Comparison of ENCODE assay signal across 10 cellular contexts in the genomic region with DNA sequence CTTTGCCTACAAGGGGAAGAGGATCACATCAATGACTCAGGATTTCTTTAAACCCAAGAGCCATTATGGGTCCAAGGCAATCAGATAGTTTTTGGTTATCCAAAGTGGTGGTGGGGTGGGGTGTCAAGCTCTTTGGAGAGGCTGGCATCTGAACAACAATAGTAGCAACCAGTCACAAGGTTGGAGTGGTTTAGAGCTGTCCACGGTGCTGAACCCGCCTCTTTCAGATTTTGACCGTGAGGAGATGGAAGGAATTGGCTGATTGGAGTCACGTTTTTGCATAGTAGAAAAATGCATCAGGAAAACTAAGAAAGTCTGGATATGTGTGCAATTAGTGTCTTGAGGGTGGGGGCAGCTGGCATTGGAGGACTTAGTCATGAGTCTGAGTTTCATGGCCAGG.
DNase-seq lines count a peak whose midpoint lies in the region; ATAC-seq and TF ChIP-seq lines count a peak whose summit lies in the region.
"Had no signal": no experiment of that assay in that cellular context is flagged by ENCODE, and none has a peak within 500 bp of the region (broad histone marks: within the 10 kb centered on the region; RNA-seq: fewer than 3 reads in every experiment).

No MANE protein-coding gene starts in this region.

- no peak overlapping the region for H4K8ac ChIP-seq in IMR-90 (ENCODE audit: low read depth in 2 of 2, low read length in 2 of 2)

- BruUV-seq in IMR-90 (replicated peaks; lab: Mats Ljungman, UMichigan): no TSS peak

- peaks cover 1% of the 10 kb centered on the region for H3K27me3 Mint-ChIP-seq in activated CD8-positive, alpha-beta T cell treated with anti-CD3 and anti-CD28 coated beads for 36 hours

- H3K4me2 ChIP-seq in IMR-90 (ENCODE audit: low read depth, low read length): no peak overlapping the region

- H3K9me3 ChIP-seq in IMR-90 (ENCODE audit: control insufficient read depth, insufficient read depth, low read length): no peaks in the 10 kb centered on the region
- no peaks in the 10 kb centered on the region for H3K9me3 ChIP-seq in Peyer's patch

- H3K9ac ChIP-seq in IMR-90 (ENCODE audit: low read depth, low read length): no peak overlapping the region

- no peak overlapping the region for H2BK120ac ChIP-seq in IMR-90 (ENCODE audit: low read depth, low read length)

- TF ChIP-seq POLR2A in IMR-90 (IDR thresholded peaks at IDR 0.05; ENCODE audit: low read depth, low read length): no peak
- no peak for TF ChIP-seq POLR2A in Peyer's patch (IDR thresholded peaks at IDR 0.05)

- no CpG with 5 or more reads among the region's 4 CpGs for WGBS in IMR-90 (ENCODE audit: extremely low coverage in 2 of 2, insufficient read length in 1 of 2), 2 experiments

- H3K4me3 Mint-ChIP-seq in activated CD8-positive, alpha-beta T cell treated with anti-CD3 and anti-CD28 coated beads for 36 hours: no peak overlapping the region

- no peak overlapping the region for H3K27ac Mint-ChIP-seq in activated CD8-positive, alpha-beta T cell treated with anti-CD3 and anti-CD28 coated beads for 36 hours

- H3K9me3 Mint-ChIP-seq in activated CD8-positive, alpha-beta T cell treated with anti-CD3 and anti-CD28 coated beads for 36 hours: peaks cover 2% of the 10 kb centered on the region

- no peak overlapping the region for H4K91ac ChIP-seq in IMR-90 (ENCODE audit: insufficient read depth, low read depth, low read length)

- H3K23ac ChIP-seq in IMR-90 (ENCODE audit: low read depth, low read length): no peak overlapping the region

- H2BK20ac ChIP-seq in IMR-90 (ENCODE audit: low read depth, low read length): no peak overlapping the region

- no peaks in the 10 kb centered on the region for H3K9me1 ChIP-seq in IMR-90 (ENCODE audit: insufficient read depth, low read length)

- H3K79me1 ChIP-seq in IMR-90 (ENCODE audit: low read depth in 1 of 2, low read length in 2 of 2): no peaks in the 10 kb centered on the region

- no peak for TF ChIP-seq RAD21 in IMR-90 (IDR thresholded peaks at IDR 0.05; ENCODE audit: low read length)

- intact Hi-C loops in IMR-90 (cut with micrococcal nuclease): no loop called here
- intact Hi-C loops in activated CD8-positive, alpha-beta T cell treated with anti-CD3 and anti-CD28 coated beads for 36 hours (cut with micrococcal nuclease): no loop called here

- dilution Hi-C loops in IMR-90 (cut with HindIII; ENCODE audit: low sequenced_read_pairs, unreplicated experiment): no loop called here

- ATAC-seq in IMR-90 (ENCODE audit: low read depth): peak; percentile 44; the same call in 1 of the 2 replicates
- ATAC-seq in activated CD8-positive, alpha-beta T cell treated with anti-CD3 and anti-CD28 coated beads for 36 hours: no peak
- ATAC-seq: right cardiac atrium had no signal

- H3K4ac ChIP-seq in IMR-90 (ENCODE audit: low read depth, low read length): no peak overlapping the region

- no peak overlapping the region for H3K14ac ChIP-seq in IMR-90 (replicated peaks; ENCODE audit: low read depth, low read length)

- H3K4me3 ChIP-seq in IMR-90 (ENCODE audit: insufficient read depth, low read depth, low read length) (no peak overlapping the region), Peyer's patch (no peak overlapping the region)

- CTCF ChIA-PET in IMR-90 (lab: Yijun Ruan, JAX): no interaction called here
- CTCF ChIA-PET in activated CD8-positive, alpha-beta T cell treated with anti-CD3 and anti-CD28 coated beads for 36 hours (lab: Charles Lee): interaction anchor here (0.9 kb wide), 1 partner anchor 215 kb away, joined by 3 read pairs; no protein-coding TSS in a partner anchor

- DNase-seq in Caki2 (ENCODE audit: low read depth): peak; percentile 35
- no peak for DNase-seq in IMR-90
- DNase-seq in activated CD8-positive, alpha-beta T cell treated with anti-CD3 and anti-CD28 coated beads for 36 hours: peak; percentile 53
- DNase-seq in left kidney (ENCODE audit: low read depth, low spot score): peak; percentile 87
- no peak for DNase-seq in Peyer's patch
- DNase-seq in NCI-H128 (lab: John Stamatoyannopoulos, UW; ENCODE audit: unreplicated experiment): no peak
- DNase-seq in putamen (ENCODE audit: low spot score): no peak
- DNase-seq in NCI-H2107 (lab: John Stamatoyannopoulos, UW): no peak
- DNase-seq: hippocampal formation had no signal

- H4K20me1 ChIP-seq in IMR-90 (ENCODE audit: insufficient read depth, low read length): no peaks in the 10 kb centered on the region

- H3K36me3 ChIP-seq in IMR-90 (ENCODE audit: control insufficient read depth, insufficient read depth, low read length): no peaks in the 10 kb centered on the region
- H3K36me3 ChIP-seq in Peyer's patch: no peaks in the 10 kb centered on the region

- TF ChIP-seq CTCF in IMR-90 (conservative IDR thresholded peaks at IDR 0.05; ENCODE audit: low read depth, low read length) (no peak), Peyer's patch (IDR thresholded peaks at IDR 0.05) (no peak)
- TF ChIP-seq CTCF in activated CD8-positive, alpha-beta T cell treated with anti-CD3 and anti-CD28 coated beads for 36 hours (IDR thresholded peaks at IDR 0.05): no peak

- in situ Hi-C loops in Caki2 (cut with HindIII; ENCODE audit: low pct_unique_long_range_greater_than_20kb, low sequenced_read_pairs) (no loop called here), IMR-90 (cut with MboI; ENCODE audit: low sequenced_read_pairs) (no loop called here)

- H2BK15ac ChIP-seq in IMR-90 (ENCODE audit: low read depth, low read length): no peak overlapping the region

- no peak overlapping the region for H2AFZ ChIP-seq in IMR-90 (replicated peaks; ENCODE audit: low read length, poor library complexity)

- H3K36me3 Mint-ChIP-seq in activated CD8-positive, alpha-beta T cell treated with anti-CD3 and anti-CD28 coated beads for 36 hours (ENCODE audit: low read depth): no peaks in the 10 kb centered on the region

- no peak overlapping the region for H2AK5ac ChIP-seq in IMR-90 (ENCODE audit: low read depth, low read length)

- H3K18ac ChIP-seq in IMR-90 (ENCODE audit: low read depth, low read length): no peak overlapping the region

- H3K4me1 ChIP-seq in IMR-90 (ENCODE audit: control insufficient read depth, insufficient read depth, low read length) (no peaks in the 10 kb centered on the region), Peyer's patch (no peaks in the 10 kb centered on the region)

- H3K56ac ChIP-seq in IMR-90 (ENCODE audit: extremely low read depth, insufficient read depth, low read length): no peak overlapping the region

- H2BK5ac ChIP-seq in IMR-90 (ENCODE audit: low read depth, low read length, poor library complexity, severe bottlenecking): no peak overlapping the region

- POLR2A ChIA-PET in IMR-90 (lab: Charles Lee; ENCODE audit: unreplicated experiment): no interaction called here
- POLR2A ChIA-PET in activated CD8-positive, alpha-beta T cell treated with anti-CD3 and anti-CD28 coated beads for 36 hours (lab: Charles Lee): no interaction called here

- no peaks in the 10 kb centered on the region for H3K4me1 Mint-ChIP-seq in activated CD8-positive, alpha-beta T cell treated with anti-CD3 and anti-CD28 coated beads for 36 hours (ENCODE audit: low read depth)

- no peak overlapping the region for H4K5ac ChIP-seq in IMR-90 (ENCODE audit: low read depth, low read length)

- H3K27me3 ChIP-seq in IMR-90 (ENCODE audit: control insufficient read depth, insufficient read depth, low read length) (no peaks in the 10 kb centered on the region), Peyer's patch (no peaks in the 10 kb centered on the region)

- H3K27ac ChIP-seq in IMR-90 (ENCODE audit: insufficient read depth, low read length): no peak overlapping the region
- no peak overlapping the region for H3K27ac ChIP-seq in Peyer's patch

- H2AK9ac ChIP-seq in IMR-90 (replicated peaks; ENCODE audit: low read depth, low read length, poor library complexity): no peak overlapping the region

TF ChIP-seq in IMR-90, 13 proteins besides CTCF, POLR2A, EP300 and RAD21:
- TF ChIP-seq MXI1 (IDR thresholded peaks at IDR 0.05; ENCODE audit: borderline replicate concordance, low read depth, low read length): no peak
- TF ChIP-seq, protein P1, sequence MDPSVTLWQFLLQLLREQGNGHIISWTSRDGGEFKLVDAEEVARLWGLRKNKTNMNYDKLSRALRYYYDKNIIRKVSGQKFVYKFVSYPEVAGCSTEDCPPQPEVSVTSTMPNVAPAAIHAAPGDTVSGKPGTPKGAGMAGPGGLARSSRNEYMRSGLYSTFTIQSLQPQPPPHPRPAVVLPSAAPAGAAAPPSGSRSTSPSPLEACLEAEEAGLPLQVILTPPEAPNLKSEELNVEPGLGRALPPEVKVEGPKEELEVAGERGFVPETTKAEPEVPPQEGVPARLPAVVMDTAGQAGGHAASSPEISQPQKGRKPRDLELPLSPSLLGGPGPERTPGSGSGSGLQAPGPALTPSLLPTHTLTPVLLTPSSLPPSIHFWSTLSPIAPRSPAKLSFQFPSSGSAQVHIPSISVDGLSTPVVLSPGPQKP (IDR thresholded peaks at IDR 0.05; ENCODE audit: borderline replicate concordance, low read depth, low read length): no peak

Comparison
In these comparisons a context has a peak if more than half of its experiments do, and no peak if none do; other contexts are left out.
1. DNase-seq: peak in Caki2 (single experiment), activated CD8-positive, alpha-beta T cell treated with anti-CD3 and anti-CD28 coated beads for 36 hours (single experiment) and left kidney (single experiment); none in IMR-90 (single experiment), Peyer's patch (0 of 3), NCI-H128 (single experiment), putamen (single experiment) and NCI-H2107 (single experiment).